2 cellular contexts compared by ENCODE assay signal in genomic region chr3:119234610-119235009, GRCh38.
TF ChIP-seq lines count a peak whose summit lies in the region.

No MANE protein-coding gene starts in this region.

TF ChIP-seq in SK-N-SH, 30 proteins besides CTCF, POLR2A, EP300 and RAD21 (continued from another document):
- TF ChIP-seq PBX3 (IDR thresholded peaks at IDR 0.05) (no peak), RFX5 (IDR thresholded peaks at IDR 0.05; ENCODE audit: low read length) (no peak), REST (IDR thresholded peaks at IDR 0.05; ENCODE audit: low read depth, low read length) (no peak), GABPA (IDR thresholded peaks at IDR 0.05; ENCODE audit: low read depth) (no peak), SIN3A (IDR thresholded peaks at IDR 0.05; ENCODE audit: borderline replicate concordance, low read depth, low read length) (no peak)

TF ChIP-seq in SK-N-SH treated with all-trans-retinoic acid at 6 μM for 48 hours, 23 proteins besides CTCF, POLR2A, EP300 and RAD21 (continued from another document):
- no peak for TF ChIP-seq TSHZ2 (CRISPR knock-in tag; IDR thresholded peaks at IDR 0.05)
- no peak for TF ChIP-seq RARB (CRISPR knock-in tag; IDR thresholded peaks at IDR 0.05)
- TF ChIP-seq ZFP3 (CRISPR knock-in tag; IDR thresholded peaks at IDR 0.05), result no peak
- no peak for TF ChIP-seq CSRNP3 (CRISPR knock-in tag; IDR thresholded peaks at IDR 0.05)
- no peak for TF ChIP-seq PPARA (CRISPR knock-in tag; IDR thresholded peaks at IDR 0.05; ENCODE audit: borderline replicate concordance)
- TF ChIP-seq OSR1 (CRISPR knock-in tag; IDR thresholded peaks at IDR 0.05), result no peak
- TF ChIP-seq ZNF8 (CRISPR knock-in tag; IDR thresholded peaks at IDR 0.05), result no peak
- TF ChIP-seq ISL1 (CRISPR knock-in tag; IDR thresholded peaks at IDR 0.05), result no peak
- no peak for TF ChIP-seq ZNF70 (CRISPR knock-in tag; IDR thresholded peaks at IDR 0.05)
- no peak for TF ChIP-seq GLIS3 (CRISPR knock-in tag; IDR thresholded peaks at IDR 0.05)
- TF ChIP-seq ZNF565 (CRISPR knock-in tag; conservative IDR thresholded peaks at IDR 0.05; ENCODE audit: low read depth), result no peak
- no peak for TF ChIP-seq CSDC2 (CRISPR knock-in tag; IDR thresholded peaks at IDR 0.05)
- no peak for TF ChIP-seq TCF4 (CRISPR knock-in tag; IDR thresholded peaks at IDR 0.05; ENCODE audit: borderline replicate concordance)
- no peak for TF ChIP-seq CREB5 (CRISPR knock-in tag; IDR thresholded peaks at IDR 0.05; ENCODE audit: low read depth)
- no peak for TF ChIP-seq ESRRG (CRISPR knock-in tag; IDR thresholded peaks at IDR 0.05)
